ENCODE assay signal across 8 cellular contexts in genomic region chr6:83068628-83069027, GRCh38. TPM values are rescaled to one million over a fixed set of nuclear protein-coding genes. Genes with fewer than 3 reads are reported as not detected.
DNase-seq lines count a peak whose midpoint lies in the region; ATAC-seq and TF ChIP-seq lines count a peak whose summit lies in the region.

No MANE protein-coding gene starts in this region.

- H3K4me2 ChIP-seq in BLaER1: peak overlapping the region; percentile 71

- H3K4me1 ChIP-seq in BLaER1: peaks cover 28% of the 10 kb centered on the region; the same call in 1 of the 2 replicates
- H3K4me1 ChIP-seq in colonic mucosa: no peaks in the 10 kb centered on the region

- H3K27ac Mint-ChIP-seq in nephron progenitor cell: peak overlapping the region; percentile 93

- H3K27me3 ChIP-seq in BLaER1 (no peaks in the 10 kb centered on the region), colonic mucosa (no peaks in the 10 kb centered on the region)

- H3K27me3 Mint-ChIP-seq in nephron progenitor cell (ENCODE audit: low read depth, poor library complexity): no peaks in the 10 kb centered on the region

- H4K20me1 ChIP-seq in BLaER1: no peaks in the 10 kb centered on the region

- no peaks in the 10 kb centered on the region for H3K36me3 ChIP-seq in BLaER1
- no peaks in the 10 kb centered on the region for H3K36me3 ChIP-seq in colonic mucosa

- DNase-seq in LNCaP clone FGC (ENCODE audit: low read depth): no peak
- DNase-seq in colonic mucosa: no peak
- DNase-seq in nephron progenitor cell: no peak
- no peak for DNase-seq in G401 (ENCODE audit: low spot score)
- no peak for DNase-seq in GM20000 (ENCODE audit: low spot score)

- no peaks in the 10 kb centered on the region for H3K9me3 Mint-ChIP-seq in nephron progenitor cell

- peaks cover 31% of the 10 kb centered on the region for H3K4me1 Mint-ChIP-seq in nephron progenitor cell

- H3K9me3 ChIP-seq in BLaER1 (no peaks in the 10 kb centered on the region), colonic mucosa (no peaks in the 10 kb centered on the region)

- H3K9ac ChIP-seq in BLaER1 (peak overlapping the region; percentile 76), colonic mucosa (ENCODE audit: low read depth in 2 of 2, low read length in 2 of 2) (peak overlapping the region in 1 of 2 donors; percentile 94)

- peak overlapping the region; percentile 91 for H3K4me3 Mint-ChIP-seq in nephron progenitor cell

- H3K4me3 ChIP-seq in BLaER1 (peak overlapping the region; percentile 79), LNCaP clone FGC (ENCODE audit: low read depth, low read length) (peak overlapping the region; percentile 77), colonic mucosa (peak overlapping the region; percentile 92)

- TF ChIP-seq CTCF in LNCaP clone FGC (IDR thresholded peaks at IDR 0.05; ENCODE audit: control insufficient read depth, extremely low read depth, insufficient read depth): no peak
- TF ChIP-seq CTCF in colonic mucosa (IDR thresholded peaks at IDR 0.05): no peak
- TF ChIP-seq CTCF in nephron progenitor cell (IDR thresholded peaks at IDR 0.05): no peak
- no peak for TF ChIP-seq CTCF in GM20000 (IDR thresholded peaks at IDR 0.05; ENCODE audit: extremely low read depth, missing control alignments)

- intact Hi-C loops in colonic mucosa (cut with DNase I): loop anchor here (5.0 kb wide), 2 partner anchors 124 to 149 kb away; partner anchors contain the start of genes PGM3 and RWDD2A

- no peaks in the 10 kb centered on the region for H3K36me3 Mint-ChIP-seq in nephron progenitor cell (ENCODE audit: low read depth)

- in situ Hi-C loops in G401 (cut with HindIII; ENCODE audit: low sequenced_read_pairs): loop anchor here (25.0 kb wide), 1 partner anchor 444 kb away; the partner anchor contains the start of gene PRSS35

- no peak for ATAC-seq in GM19463 (IDR thresholded peaks at IDR 0.05; ENCODE audit: unreplicated experiment)
- no peak for ATAC-seq in HG02870 (IDR thresholded peaks at IDR 0.05; ENCODE audit: unreplicated experiment)

- H3K27ac ChIP-seq in BLaER1 (no peak overlapping the region), colonic mucosa (peak overlapping the region; percentile 96)

RNA-seq across cellular contexts. Expression of gene DOP1A, which starts 1.2 kb away (rescaled TPM):
- 10 to 100 TPM; 20.3 to 29.6 TPM for total RNA-seq in colonic mucosa
- 2.6 and 8.2 TPM in 2 replicates for total RNA-seq in G401 (2014; rRNA removed; shearing (Covaris generic))

RNA-seq across cellular contexts. Expression of gene UBE3D, which starts 3.0 kb away (rescaled TPM):
- total RNA-seq in colonic mucosa: 1 to 10 TPM; 3.6 to 3.8 TPM
- total RNA-seq in G401 (2014; rRNA removed; shearing (Covaris generic)): 11.3 and 13.8 TPM in 2 replicates
